ENCODE assay signal across 1 cellular context in genomic region chr6:116246089-116246488, GRCh38.
TF ChIP-seq lines count a peak whose summit lies in the region.

No MANE protein-coding gene starts in this region.

TF ChIP-seq in K562, 482 proteins besides CTCF, POLR2A, EP300 and RAD21 (continued from another document and continues in another):
- TF ChIP-seq NR0B1 (IDR thresholded peaks at IDR 0.05; ENCODE audit: partially characterized antibody) (no peak), CBX1 (IDR thresholded peaks at IDR 0.05; ENCODE audit: low read depth) (no peak), TEAD4 (IDR thresholded peaks at IDR 0.05; ENCODE audit: low read length) (0 out of 2 replicates have a peak, but pooled peaks have one; percentile 14), TEAD4 (CRISPR knock-in tag; IDR thresholded peaks at IDR 0.05; ENCODE audit: borderline replicate concordance) (no peak), ZNF699 (CRISPR knock-in tag; IDR thresholded peaks at IDR 0.05; ENCODE audit: insufficient replicate concordance) (no peak), MEF2A (IDR thresholded peaks at IDR 0.05; ENCODE audit: control insufficient read depth, low read depth, low read length) (peak; percentile 88), CREM (IDR thresholded peaks at IDR 0.05; ENCODE audit: low read depth) (peak; percentile 65), SRF (CRISPR knock-in tag; IDR thresholded peaks at IDR 0.05) (no peak), ARID1B (IDR thresholded peaks at IDR 0.05) (peak; percentile 49; the same call in 1 of the 2 replicates), DPF2 (IDR thresholded peaks at IDR 0.05) (peak; percentile 59; the same call in 1 of the 2 replicates), RCOR1 (IDR thresholded peaks at IDR 0.05; ENCODE audit: borderline replicate concordance in 1 of 2, low read depth in 2 of 2, low read length in 2 of 2) (0 out of 4 replicates have a peak, but pooled peaks of 1 of the 2 experiments have one; percentile 6), MEF2D (tag; conservative IDR thresholded peaks at IDR 0.05; ENCODE audit: low read depth) (peak; percentile 83), ZNF551 (CRISPR knock-in tag; IDR thresholded peaks at IDR 0.05) (no peak), CREB1 (IDR thresholded peaks at IDR 0.05) (peak; percentile 31; the same call in 1 of the 2 replicates), CREB1 (CRISPR knock-in tag; IDR thresholded peaks at IDR 0.05) (no peak), CREBBP (IDR thresholded peaks at IDR 0.05; ENCODE audit: low read depth, low read length) (no peak), CBFA2T3 (IDR thresholded peaks at IDR 0.05) (peak; percentile 6; the same call in 1 of the 2 replicates), ZNF707 (CRISPR knock-in tag; conservative IDR thresholded peaks at IDR 0.05) (no peak), TFE3 (CRISPR knock-in tag; IDR thresholded peaks at IDR 0.05) (no peak), SMARCA4 (IDR thresholded peaks at IDR 0.05) (peak; percentile 54; the same call in 1 of the 2 replicates), CHD7 (IDR thresholded peaks at IDR 0.05; ENCODE audit: low read depth, low read length) (no peak), NR2C1 (IDR thresholded peaks at IDR 0.05) (no peak), NR2C1 (tag; IDR thresholded peaks at IDR 0.05) (no peak), JUN (IDR thresholded peaks at IDR 0.05; ENCODE audit: borderline replicate concordance, low read depth, low read length) (0 out of 2 replicates have a peak, but pooled peaks have one; percentile 21), JUN (CRISPR knock-in tag; IDR thresholded peaks at IDR 0.05; ENCODE audit: borderline replicate concordance) (no peak), ZBTB40 (IDR thresholded peaks at IDR 0.05) (peak; percentile 79), ZBTB40 (CRISPR knock-in tag; IDR thresholded peaks at IDR 0.05) (no peak), SMARCE1 (IDR thresholded peaks at IDR 0.05) (no peak), ETV1 (tag; conservative IDR thresholded peaks at IDR 0.05; ENCODE audit: low read depth) (no peak)
- TF ChIP-seq, protein P1, sequence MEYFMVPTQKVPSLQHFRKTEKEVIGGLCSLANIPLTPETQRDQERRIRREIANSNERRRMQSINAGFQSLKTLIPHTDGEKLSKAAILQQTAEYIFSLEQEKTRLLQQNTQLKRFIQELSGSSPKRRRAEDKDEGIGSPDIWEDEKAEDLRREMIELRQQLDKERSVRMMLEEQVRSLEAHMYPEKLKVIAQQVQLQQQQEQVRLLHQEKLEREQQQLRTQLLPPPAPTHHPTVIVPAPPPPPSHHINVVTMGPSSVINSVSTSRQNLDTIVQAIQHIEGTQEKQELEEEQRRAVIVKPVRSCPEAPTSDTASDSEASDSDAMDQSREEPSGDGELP (CRISPR knock-in tag; IDR thresholded peaks at IDR 0.05; ENCODE audit: borderline replicate concordance), result no peak
- TF ChIP-seq, protein P2, sequence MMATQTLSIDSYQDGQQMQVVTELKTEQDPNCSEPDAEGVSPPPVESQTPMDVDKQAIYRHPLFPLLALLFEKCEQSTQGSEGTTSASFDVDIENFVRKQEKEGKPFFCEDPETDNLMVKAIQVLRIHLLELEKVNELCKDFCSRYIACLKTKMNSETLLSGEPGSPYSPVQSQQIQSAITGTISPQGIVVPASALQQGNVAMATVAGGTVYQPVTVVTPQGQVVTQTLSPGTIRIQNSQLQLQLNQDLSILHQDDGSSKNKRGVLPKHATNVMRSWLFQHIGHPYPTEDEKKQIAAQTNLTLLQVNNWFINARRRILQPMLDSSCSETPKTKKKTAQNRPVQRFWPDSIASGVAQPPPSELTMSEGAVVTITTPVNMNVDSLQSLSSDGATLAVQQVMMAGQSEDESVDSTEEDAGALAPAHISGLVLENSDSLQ (IDR thresholded peaks at IDR 0.05), result no peak
